Comparison of ENCODE assay signal across 8 cellular contexts in genomic region chr6:107958689-107959362, GRCh38. TPM values are rescaled to one million over a fixed set of nuclear protein-coding genes. Genes with fewer than 3 reads are reported as not detected.
DNase-seq lines count a peak whose midpoint lies in the region; ATAC-seq, FAIRE-seq and TF ChIP-seq lines count a peak whose summit lies in the region.
"Not testable (repeated sequence)": the region's sequence is repeated elsewhere in the genome, so short reads cannot be mapped to it uniquely, and the experiment has no call there.

No MANE protein-coding gene starts in this region.

- H3K4me1 Mint-ChIP-seq in activated CD8-positive, alpha-beta T cell treated with anti-CD3 and anti-CD28 coated beads for 36 hours (ENCODE audit: low read depth) = peaks cover 26% of the 10 kb centered on the region
- H3K4me1 Mint-ChIP-seq in mesothelial cell of epicardium = peaks cover 37% of the 10 kb centered on the region

- POLR2A ChIA-PET in activated CD8-positive, alpha-beta T cell treated with anti-CD3 and anti-CD28 coated beads for 36 hours (lab: Charles Lee) = interaction anchor here (0.6 to 1.9 kb wide), 3 partner anchors 10 to 336 kb away, joined by 3 to 5 read pairs (median 3); partner anchors contain the start of gene AFG1L

- intact Hi-C loops in activated CD8-positive, alpha-beta T cell treated with anti-CD3 and anti-CD28 coated beads for 36 hours (cut with micrococcal nuclease); vagina (cut with DNase I): not testable (repeated sequence)

- not testable (repeated sequence) for H3K36me3 ChIP-seq in OCI-LY3 (replicated peaks; ENCODE audit: low read depth, low read length); bronchial epithelial cell (ENCODE audit: control insufficient read depth, insufficient read depth, low read length); vagina

- H2AFZ ChIP-seq in OCI-LY3 (ENCODE audit: low read depth, low read length) = peak overlapping the region; percentile 79

- not testable (repeated sequence) for H3K4me1 ChIP-seq in OCI-LY3 (ENCODE audit: low read length)
- H3K4me1 ChIP-seq in vagina = peaks cover 28% of the 10 kb centered on the region

- H3K4me2 ChIP-seq in OCI-LY3 (ENCODE audit: low read length) = peak overlapping the region; percentile 66

- H3K27ac ChIP-seq in OCI-LY3 (ENCODE audit: low read length) = not testable (repeated sequence)
- H3K27ac ChIP-seq in vagina = peak overlapping the region; percentile 15

- H3K27me3 Mint-ChIP-seq in activated CD8-positive, alpha-beta T cell treated with anti-CD3 and anti-CD28 coated beads for 36 hours; mesothelial cell of epicardium (ENCODE audit: low read depth): not testable (repeated sequence)

- peaks cover 27% of the 10 kb centered on the region for H3K36me3 Mint-ChIP-seq in activated CD8-positive, alpha-beta T cell treated with anti-CD3 and anti-CD28 coated beads for 36 hours (ENCODE audit: low read depth)
- not testable (repeated sequence) for H3K36me3 Mint-ChIP-seq in mesothelial cell of epicardium

- not testable (repeated sequence) for DNase-seq in GM12864 (ENCODE audit: low read depth); activated CD8-positive, alpha-beta T cell treated with anti-CD3 and anti-CD28 coated beads for 36 hours; bronchial epithelial cell (ENCODE audit: low read depth); mesothelial cell of epicardium (ENCODE audit: low spot score in 2 of 2, unreplicated experiment in 2 of 2); retinal pigment epithelial cell (ENCODE audit: low read depth); vagina (ENCODE audit: extremely low spot score in 2 of 2)
- DNase-seq in foreskin melanocyte = peak; percentile 11

- H3K27ac Mint-ChIP-seq in activated CD8-positive, alpha-beta T cell treated with anti-CD3 and anti-CD28 coated beads for 36 hours = peak overlapping the region; percentile 93
- H3K27ac Mint-ChIP-seq in mesothelial cell of epicardium = peak overlapping the region; percentile 97

- H4K20me1 ChIP-seq in OCI-LY3 (ENCODE audit: insufficient read depth, low read length) = peaks cover 11% of the 10 kb centered on the region

- FAIRE-seq in bronchial epithelial cell (lab: Jason Lieb, UNC) = not testable (repeated sequence)

- H3K9me3 ChIP-seq in OCI-LY3 (ENCODE audit: insufficient read depth, low read length); vagina: not testable (repeated sequence)

- CTCF ChIA-PET in activated CD8-positive, alpha-beta T cell treated with anti-CD3 and anti-CD28 coated beads for 36 hours (lab: Charles Lee) = not testable (repeated sequence)

- H3K27me3 ChIP-seq in OCI-LY3 (ENCODE audit: low read depth, low read length); bronchial epithelial cell (ENCODE audit: control insufficient read depth, insufficient read depth, low read length); vagina: not testable (repeated sequence)

- H3K4me3 ChIP-seq in GM12864 (ENCODE audit: low read depth, low read length) (peak overlapping the region; percentile 60), OCI-LY3 (ENCODE audit: low read length) (peak overlapping the region; percentile 92), bronchial epithelial cell (ENCODE audit: low read depth, low read length) (peak overlapping the region; percentile 73), retinal pigment epithelial cell (ENCODE audit: low read length) (peak overlapping the region; percentile 53), vagina (peak overlapping the region; percentile 81 to 84)

- not testable (repeated sequence) for TF ChIP-seq POLR2A in vagina (IDR thresholded peaks at IDR 0.05)

- H3K9me3 Mint-ChIP-seq in activated CD8-positive, alpha-beta T cell treated with anti-CD3 and anti-CD28 coated beads for 36 hours; mesothelial cell of epicardium: not testable (repeated sequence)

- H3K79me2 ChIP-seq in OCI-LY3 (ENCODE audit: low read length) = peaks cover 37% of the 10 kb centered on the region

- peak overlapping the region; percentile 97 for H3K4me3 Mint-ChIP-seq in activated CD8-positive, alpha-beta T cell treated with anti-CD3 and anti-CD28 coated beads for 36 hours
- H3K4me3 Mint-ChIP-seq in mesothelial cell of epicardium = peak overlapping the region; percentile 97

- TF ChIP-seq CTCF in GM12864 (IDR thresholded peaks at IDR 0.05; ENCODE audit: low read depth, low read length, missing control alignments); OCI-LY3 (IDR thresholded peaks at IDR 0.05; ENCODE audit: low read depth, low read length); activated CD8-positive, alpha-beta T cell treated with anti-CD3 and anti-CD28 coated beads for 36 hours (IDR thresholded peaks at IDR 0.05); bronchial epithelial cell (IDR thresholded peaks at IDR 0.05; ENCODE audit: insufficient read depth, low read length, severe bottlenecking); mesothelial cell of epicardium (IDR thresholded peaks at IDR 0.05; ENCODE audit: unreplicated experiment); retinal pigment epithelial cell (conservative IDR thresholded peaks at IDR 0.05; ENCODE audit: low read depth, low read length); vagina (IDR thresholded peaks at IDR 0.05): not testable (repeated sequence)

- not testable (repeated sequence) for ATAC-seq in activated CD8-positive, alpha-beta T cell treated with anti-CD3 and anti-CD28 coated beads for 36 hours

- H3K9ac ChIP-seq in OCI-LY3 (ENCODE audit: low read length) = peak overlapping the region; percentile 64

RNA-seq across cellular contexts. Expression of gene SEC63, which starts 0.8 kb away (rescaled TPM):
- total RNA-seq in activated CD8-positive, alpha-beta T cell treated with anti-CD3 and anti-CD28 coated beads for 36 hours = 10 to 100 TPM; 89.9 to 90.7 TPM
- total RNA-seq in bronchial epithelial cell (19.7 and 31.1 TPM in 2 replicates), mesothelial cell of epicardium (154 to 158 TPM (median 154 TPM) in 3 replicates), vagina (25.3 TPM)
